Comparison of ENCODE assay signal across 5 cellular contexts in genomic region chr4:7267829-7268228, GRCh38.
"Had no signal": no experiment of that assay in that cellular context is flagged by ENCODE, and none has a peak within 500 bp of the region (broad histone marks: within the 10 kb centered on the region; RNA-seq: fewer than 3 reads in every experiment).

No MANE protein-coding gene starts in this region.

- H3K4me3 ChIP-seq: GM23338, K562 had no signal

- ATAC-seq: GM23338, K562 had no signal

- DNase-seq: H9, HCEC 1CT, IMR-90 had no signal
